8 cellular contexts compared by ENCODE assay signal in the genomic region with DNA sequence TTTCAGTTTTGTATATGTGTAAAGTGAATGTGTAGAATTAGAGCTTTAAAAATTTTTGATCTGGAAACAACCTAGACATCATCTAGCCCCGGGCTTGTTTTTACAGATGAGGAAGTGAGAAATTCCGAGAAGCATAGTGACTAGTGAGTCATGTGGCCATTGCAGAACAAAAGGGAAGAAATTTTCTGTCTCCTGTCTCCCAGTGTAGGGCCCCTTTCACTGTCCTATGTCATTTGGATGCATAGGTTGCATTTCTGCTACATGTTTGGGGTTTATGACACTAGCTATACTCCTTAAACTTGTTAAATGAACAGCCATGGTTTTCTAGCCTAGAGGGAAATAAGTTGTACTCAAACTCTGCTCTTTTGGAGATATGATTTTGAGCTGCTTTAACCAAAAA.
DNase-seq lines count a peak whose midpoint lies in the region; ATAC-seq, FAIRE-seq and TF ChIP-seq lines count a peak whose summit lies in the region.

No MANE protein-coding gene starts in this region.

- H3K4me1 ChIP-seq in K562 (replicated peaks in 1 of 2; ENCODE audit: control insufficient read depth in 2 of 2, insufficient read depth in 2 of 2, low read length in 2 of 2) (peaks cover 4 to 37% of the 10 kb centered on the region in 2 experiments; a peak in 3 of 5 replicates), mucosa of descending colon (ENCODE audit: low read depth) (no peaks in the 10 kb centered on the region)

- no peaks in the 10 kb centered on the region for H4K20me1 ChIP-seq in K562 (replicated peaks; ENCODE audit: control insufficient read depth, insufficient read depth, low read length)

- peak; percentile 85 for FAIRE-seq in K562 (lab: Jason Lieb, UNC)

- no peaks in the 10 kb centered on the region for H3K9me3 ChIP-seq in K562 (replicated peaks; ENCODE audit: control insufficient read depth, insufficient read depth, low read depth, low read length)
- no peaks in the 10 kb centered on the region for H3K9me3 ChIP-seq in mucosa of descending colon

- peak overlapping the region; percentile 84 for H2AFZ ChIP-seq in K562 (ENCODE audit: low read depth, low read length)

- DNase-seq in activated naive CD4-positive, alpha-beta T cell treated with Interleukin-2 at 50 U/mL for 16 hours, result peak; percentile 10
- no peak for DNase-seq in activated naive CD4-positive, alpha-beta T cell treated with anti-CD3 and anti-CD28 coated beads, Interleukin-2, amount 50 U/mL, for 16 hours
- peak; percentile 49 for DNase-seq in NAMALWA (ENCODE audit: low spot score)
- peak in 3 of 4 experiments; percentile 21 to 77 (median 50) for DNase-seq in K562 (ENCODE audit: extremely low read depth in 1 of 4, low spot score in 3 of 4)
- DNase-seq in mucosa of descending colon, result peak in 1 of 3 donors; percentile 18
- DNase-seq in NCI-H1417 treated with DMSO at 0.1 percent for 48 hours (lab: John Stamatoyannopoulos, UW), result no peak
- DNase-seq in posterior cingulate gyrus, result no peak

- H3K9ac ChIP-seq in K562 (ENCODE audit: insufficient read depth in 1 of 2, low read depth in 2 of 2, low read length in 2 of 2), result peak overlapping the region in 1 of 2 experiments; percentile 68; a peak in 2 of 4 replicates

- no peak for TF ChIP-seq CTCF in K562 (IDR thresholded peaks at IDR 0.05 in 2 of 3, conservative IDR thresholded peaks at IDR 0.05 in 1 of 3; ENCODE audit: insufficient read depth in 2 of 3, low read depth in 1 of 3, low read length in 3 of 3)
- no peak for TF ChIP-seq CTCF in mucosa of descending colon (IDR thresholded peaks at IDR 0.05)

- POLR2A ChIA-PET in K562 (lab: Yijun Ruan, JAX), result interaction anchor here (0.8 to 1.3 kb wide), 2 partner anchors 9 to 40 kb away, joined by 3 read pairs; no protein-coding TSS in a partner anchor

- intact Hi-C loops in K562 (cut with micrococcal nuclease) (loop anchor here (1.0 to 2.0 kb wide), 2 partner anchors 38 to 40 kb away; no protein-coding TSS in a partner anchor), mucosa of descending colon (cut with DNase I, micrococcal nuclease) (no loop called here), posterior cingulate gyrus (cut with DNase I) (no loop called here)

- CTCF ChIA-PET in K562 (lab: Yijun Ruan, JAX; ENCODE audit: low intra/inter-chr PET ratio), result no interaction called here

- TF ChIP-seq RAD21 in K562 (CRISPR knock-in tag; conservative IDR thresholded peaks at IDR 0.05 in 1 of 2, IDR thresholded peaks at IDR 0.05 in 1 of 2), result no peak

- H3K79me2 ChIP-seq in K562 (ENCODE audit: control insufficient read depth, insufficient read depth, low read length), result peaks cover 76% of the 10 kb centered on the region

- H3K9me1 ChIP-seq in K562 (ENCODE audit: control insufficient read depth, insufficient read depth, low read length), result no peaks in the 10 kb centered on the region

- WGBS in K562 (ENCODE audit: insufficient coverage, low coverage, missing lambda C conversion rate), result 0% methylated on average over 1 of the region's 2 CpGs

- peak overlapping the region; percentile 84 for H3K27ac ChIP-seq in K562 (ENCODE audit: extremely low read depth, low read depth, low read length)

- no peaks in the 10 kb centered on the region for H3K27me3 ChIP-seq in K562 (ENCODE audit: control insufficient read depth in 2 of 2, insufficient read depth in 2 of 2, low read length in 2 of 2)

- ATAC-seq in HG02588 (IDR thresholded peaks at IDR 0.05; ENCODE audit: unreplicated experiment) (peak; percentile 94), K562 (peak; percentile 79), mucosa of descending colon (peak; percentile 67)

- in situ Hi-C loops in K562 (cut with MboI), result no loop called here

- H3K4me2 ChIP-seq in K562 (ENCODE audit: insufficient read depth, low read length), result peak overlapping the region; percentile 63

- H3K4me3 ChIP-seq in K562 (no peak overlapping the region), mucosa of descending colon (no peak overlapping the region)

- TF ChIP-seq EP300 in K562 (IDR thresholded peaks at IDR 0.05; ENCODE audit: low read length), result peak; percentile 49; the same call in 1 of the 2 replicates

- H3K36me3 ChIP-seq in K562 (ENCODE audit: control insufficient read depth, insufficient read depth, low read length) (0 out of 3 replicates have a peak, but pooled peaks cover 8% of the 10 kb centered on the region), mucosa of descending colon (ENCODE audit: low read depth) (no peaks in the 10 kb centered on the region)

- no TSS peak for BruUV-seq in K562 (replicated peaks; lab: Mats Ljungman, UMichigan)

- TF ChIP-seq POLR2A in K562 (conservative IDR thresholded peaks at IDR 0.05), result 0 out of 2 replicates have a peak, but pooled peaks have one; percentile 29

TF ChIP-seq in K562, 482 proteins besides CTCF, POLR2A, EP300 and RAD21 (continues in another document):
- TF ChIP-seq NFATC3 (IDR thresholded peaks at IDR 0.05), result no peak
- TF ChIP-seq, protein P1, sequence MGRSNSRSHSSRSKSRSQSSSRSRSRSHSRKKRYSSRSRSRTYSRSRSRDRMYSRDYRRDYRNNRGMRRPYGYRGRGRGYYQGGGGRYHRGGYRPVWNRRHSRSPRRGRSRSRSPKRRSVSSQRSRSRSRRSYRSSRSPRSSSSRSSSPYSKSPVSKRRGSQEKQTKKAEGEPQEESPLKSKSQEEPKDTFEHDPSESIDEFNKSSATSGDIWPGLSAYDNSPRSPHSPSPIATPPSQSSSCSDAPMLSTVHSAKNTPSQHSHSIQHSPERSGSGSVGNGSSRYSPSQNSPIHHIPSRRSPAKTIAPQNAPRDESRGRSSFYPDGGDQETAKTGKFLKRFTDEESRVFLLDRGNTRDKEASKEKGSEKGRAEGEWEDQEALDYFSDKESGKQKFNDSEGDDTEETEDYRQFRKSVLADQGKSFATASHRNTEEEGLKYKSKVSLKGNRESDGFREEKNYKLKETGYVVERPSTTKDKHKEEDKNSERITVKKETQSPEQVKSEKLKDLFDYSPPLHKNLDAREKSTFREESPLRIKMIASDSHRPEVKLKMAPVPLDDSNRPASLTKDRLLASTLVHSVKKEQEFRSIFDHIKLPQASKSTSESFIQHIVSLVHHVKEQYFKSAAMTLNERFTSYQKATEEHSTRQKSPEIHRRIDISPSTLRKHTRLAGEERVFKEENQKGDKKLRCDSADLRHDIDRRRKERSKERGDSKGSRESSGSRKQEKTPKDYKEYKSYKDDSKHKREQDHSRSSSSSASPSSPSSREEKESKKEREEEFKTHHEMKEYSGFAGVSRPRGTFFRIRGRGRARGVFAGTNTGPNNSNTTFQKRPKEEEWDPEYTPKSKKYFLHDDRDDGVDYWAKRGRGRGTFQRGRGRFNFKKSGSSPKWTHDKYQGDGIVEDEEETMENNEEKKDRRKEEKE (IDR thresholded peaks at IDR 0.05; ENCODE audit: borderline replicate concordance in 1 of 2, control insufficient read depth in 1 of 2, low read depth in 2 of 2, low read length in 1 of 2), result no peak
- no peak for TF ChIP-seq ZNF121 (CRISPR knock-in tag; conservative IDR thresholded peaks at IDR 0.05)
- no peak for TF ChIP-seq PML (IDR thresholded peaks at IDR 0.05; ENCODE audit: low read length)
- TF ChIP-seq DPF2 (IDR thresholded peaks at IDR 0.05), result 0 out of 2 replicates have a peak, but pooled peaks have one; percentile 36
- no peak for TF ChIP-seq U2AF1 (optimal IDR thresholded peaks at IDR 0.05; ENCODE audit: low read depth, low read length)
- peak in 1 of 2 experiments; percentile 52; a peak in 1 of 4 replicates for TF ChIP-seq RCOR1 (IDR thresholded peaks at IDR 0.05; ENCODE audit: borderline replicate concordance in 1 of 2, low read depth in 2 of 2, low read length in 2 of 2)
- TF ChIP-seq, protein P2, sequence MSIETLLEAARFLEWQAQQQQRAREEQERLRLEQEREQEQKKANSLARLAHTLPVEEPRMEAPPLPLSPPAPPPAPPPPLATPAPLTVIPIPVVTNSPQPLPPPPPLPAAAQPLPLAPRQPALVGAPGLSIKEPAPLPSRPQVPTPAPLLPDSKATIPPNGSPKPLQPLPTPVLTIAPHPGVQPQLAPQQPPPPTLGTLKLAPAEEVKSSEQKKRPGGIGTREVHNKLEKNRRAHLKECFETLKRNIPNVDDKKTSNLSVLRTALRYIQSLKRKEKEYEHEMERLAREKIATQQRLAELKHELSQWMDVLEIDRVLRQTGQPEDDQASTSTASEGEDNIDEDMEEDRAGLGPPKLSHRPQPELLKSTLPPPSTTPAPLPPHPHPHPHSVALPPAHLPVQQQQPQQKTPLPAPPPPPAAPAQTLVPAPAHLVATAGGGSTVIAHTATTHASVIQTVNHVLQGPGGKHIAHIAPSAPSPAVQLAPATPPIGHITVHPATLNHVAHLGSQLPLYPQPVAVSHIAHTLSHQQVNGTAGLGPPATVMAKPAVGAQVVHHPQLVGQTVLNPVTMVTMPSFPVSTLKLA (conservative IDR thresholded peaks at IDR 0.05), result no peak
- no peak for TF ChIP-seq HCFC1 (IDR thresholded peaks at IDR 0.05; ENCODE audit: low read depth, low read length)
- no peak for TF ChIP-seq U2AF2 (optimal IDR thresholded peaks at IDR 0.05; ENCODE audit: low read depth, low read length)
- TF ChIP-seq, protein P3, sequence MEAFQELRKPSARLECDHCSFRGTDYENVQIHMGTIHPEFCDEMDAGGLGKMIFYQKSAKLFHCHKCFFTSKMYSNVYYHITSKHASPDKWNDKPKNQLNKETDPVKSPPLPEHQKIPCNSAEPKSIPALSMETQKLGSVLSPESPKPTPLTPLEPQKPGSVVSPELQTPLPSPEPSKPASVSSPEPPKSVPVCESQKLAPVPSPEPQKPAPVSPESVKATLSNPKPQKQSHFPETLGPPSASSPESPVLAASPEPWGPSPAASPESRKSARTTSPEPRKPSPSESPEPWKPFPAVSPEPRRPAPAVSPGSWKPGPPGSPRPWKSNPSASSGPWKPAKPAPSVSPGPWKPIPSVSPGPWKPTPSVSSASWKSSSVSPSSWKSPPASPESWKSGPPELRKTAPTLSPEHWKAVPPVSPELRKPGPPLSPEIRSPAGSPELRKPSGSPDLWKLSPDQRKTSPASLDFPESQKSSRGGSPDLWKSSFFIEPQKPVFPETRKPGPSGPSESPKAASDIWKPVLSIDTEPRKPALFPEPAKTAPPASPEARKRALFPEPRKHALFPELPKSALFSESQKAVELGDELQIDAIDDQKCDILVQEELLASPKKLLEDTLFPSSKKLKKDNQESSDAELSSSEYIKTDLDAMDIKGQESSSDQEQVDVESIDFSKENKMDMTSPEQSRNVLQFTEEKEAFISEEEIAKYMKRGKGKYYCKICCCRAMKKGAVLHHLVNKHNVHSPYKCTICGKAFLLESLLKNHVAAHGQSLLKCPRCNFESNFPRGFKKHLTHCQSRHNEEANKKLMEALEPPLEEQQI (IDR thresholded peaks at IDR 0.05), result no peak; the same call in 1 of the 2 replicates
- no peak for TF ChIP-seq PHF8 (IDR thresholded peaks at IDR 0.05; ENCODE audit: borderline replicate concordance, low read length)
- TF ChIP-seq RBBP5 (IDR thresholded peaks at IDR 0.05; ENCODE audit: borderline replicate concordance, insufficient read depth, low read length, poor library complexity, severe bottlenecking), result no peak
- no peak for TF ChIP-seq XRCC3 (IDR thresholded peaks at IDR 0.05)

Comparison
In these comparisons a context has a peak if more than half of its experiments do, and no peak if none do; other contexts are left out.
1. DNase-seq: peak in activated naive CD4-positive, alpha-beta T cell treated with Interleukin-2 at 50 U/mL for 16 hours (single experiment), NAMALWA (single experiment) and K562 (3 of 4); none in activated naive CD4-positive, alpha-beta T cell treated with anti-CD3 and anti-CD28 coated beads, Interleukin-2, amount 50 U/mL, for 16 hours (single experiment), NCI-H1417 treated with DMSO at 0.1 percent for 48 hours (single experiment) and posterior cingulate gyrus (0 of 10).
2. Peak in every context shown above with its lines, with median percentiles within 50 percentile points of each other: ATAC-seq.